In the genomic region with DNA sequence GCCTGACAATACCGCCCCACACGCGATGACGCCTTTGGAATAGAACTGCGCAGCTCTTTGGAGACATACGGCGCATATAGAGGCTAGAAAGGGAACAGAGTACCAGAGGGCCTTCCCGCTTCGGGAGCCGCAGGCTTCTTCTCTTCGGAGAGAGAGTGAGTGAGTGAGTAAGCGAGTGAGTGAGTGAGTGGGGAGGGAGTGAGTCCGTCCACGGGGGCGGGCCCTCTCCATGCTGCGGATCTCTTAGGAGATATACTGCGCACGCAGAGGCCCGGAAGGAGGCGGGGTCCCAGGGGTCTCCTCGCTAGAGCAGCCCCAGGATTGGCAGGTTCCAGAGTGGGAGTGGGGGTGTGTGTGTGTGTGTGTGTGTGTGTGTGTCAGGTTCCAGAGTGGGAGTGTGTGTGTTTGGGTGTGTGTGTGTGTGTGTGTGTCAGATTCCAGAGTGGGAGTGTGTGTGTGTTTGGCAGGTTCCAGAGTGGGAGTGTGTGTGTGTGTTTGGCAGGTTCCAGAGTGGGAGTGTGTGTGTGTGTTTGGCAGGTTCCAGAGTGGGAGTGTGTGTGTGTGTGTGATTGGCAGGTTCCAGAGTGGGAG, we compare ENCODE assay signal across 8 cellular contexts.
DNase-seq lines count a peak whose midpoint lies in the region; ATAC-seq and TF ChIP-seq lines count a peak whose summit lies in the region.

No MANE protein-coding gene starts in this region.

- H3K4me2 ChIP-seq in OCI-LY1 (ENCODE audit: low read length): peak overlapping the region; percentile 65

- peaks cover 8% of the 10 kb centered on the region for H3F3A ChIP-seq in OCI-LY1 (ENCODE audit: insufficient read depth, low read length)

- no peaks in the 10 kb centered on the region for H3K9me3 ChIP-seq in OCI-LY1 (ENCODE audit: low read length)

- H3K9ac ChIP-seq in OCI-LY1 (ENCODE audit: low read length): peak overlapping the region; percentile 51

- DNase-seq in C1 segment of cervical spinal cord (lab: John Stamatoyannopoulos, UW) (peak; percentile 18 to 86 (median 74)), activated T-cell treated with anti-CD3 and anti-CD28 coated beads for 48 hours (ENCODE audit: low read depth) (peak; percentile 86), epithelial cell of prostate (ENCODE audit: low read depth, low spot score) (peak; percentile 90), middle frontal gyrus (ENCODE audit: extremely low spot score, low spot score) (peak; percentile 71)
- peak; percentile 81 to 85 for DNase-seq in stimulated activated CD8-positive, alpha-beta memory T cell treated with anti-CD3 and anti-CD28 coated beads, Interleukin-15, amount 100 ng/mL, for 4 hours (ENCODE audit: low read depth in 2 of 2)

- no peak for TF ChIP-seq CTCF in OCI-LY1 (IDR thresholded peaks at IDR 0.05; ENCODE audit: low read length)

- no peaks in the 10 kb centered on the region for H3K36me3 ChIP-seq in OCI-LY1 (ENCODE audit: insufficient read depth, low read length)

- no peaks in the 10 kb centered on the region for H3K27me3 ChIP-seq in OCI-LY1 (ENCODE audit: insufficient read depth, low read length)

- no peaks in the 10 kb centered on the region for H3K9me2 ChIP-seq in OCI-LY1 (ENCODE audit: low read depth, low read length)

- peaks cover 51% of the 10 kb centered on the region for H3K4me1 ChIP-seq in OCI-LY1 (ENCODE audit: insufficient read depth, low read length, severe bottlenecking)

- H3K4me3 ChIP-seq in OCI-LY1 (ENCODE audit: low read depth, low read length, poor library complexity, severe bottlenecking): peak overlapping the region; percentile 52

- H2AFZ ChIP-seq in OCI-LY1 (ENCODE audit: low read length): no peak overlapping the region

- ATAC-seq in GM19397 (IDR thresholded peaks at IDR 0.05; ENCODE audit: unreplicated experiment): peak; percentile 55
- peak; percentile 26 for ATAC-seq in HG03565 (IDR thresholded peaks at IDR 0.05; ENCODE audit: unreplicated experiment)

- no peaks in the 10 kb centered on the region for H3K79me2 ChIP-seq in OCI-LY1 (ENCODE audit: insufficient read depth, low read length)

- no peaks in the 10 kb centered on the region for H4K20me1 ChIP-seq in OCI-LY1 (ENCODE audit: insufficient read depth, low read length)

- H3K27ac ChIP-seq in OCI-LY1 (ENCODE audit: low read depth, low read length, poor library complexity, severe bottlenecking) (peak overlapping the region; percentile 53), epithelial cell of prostate (peak overlapping the region; percentile 7)

Comparison
In these comparisons a context has a peak if more than half of its experiments do, and no peak if none do; other contexts are left out.
1. Peak in every context shown above with its lines: DNase-seq, ATAC-seq, H3K4me3 ChIP-seq and H3K27ac ChIP-seq.